ENCODE assay signal across 1 cellular context in the genomic region with DNA sequence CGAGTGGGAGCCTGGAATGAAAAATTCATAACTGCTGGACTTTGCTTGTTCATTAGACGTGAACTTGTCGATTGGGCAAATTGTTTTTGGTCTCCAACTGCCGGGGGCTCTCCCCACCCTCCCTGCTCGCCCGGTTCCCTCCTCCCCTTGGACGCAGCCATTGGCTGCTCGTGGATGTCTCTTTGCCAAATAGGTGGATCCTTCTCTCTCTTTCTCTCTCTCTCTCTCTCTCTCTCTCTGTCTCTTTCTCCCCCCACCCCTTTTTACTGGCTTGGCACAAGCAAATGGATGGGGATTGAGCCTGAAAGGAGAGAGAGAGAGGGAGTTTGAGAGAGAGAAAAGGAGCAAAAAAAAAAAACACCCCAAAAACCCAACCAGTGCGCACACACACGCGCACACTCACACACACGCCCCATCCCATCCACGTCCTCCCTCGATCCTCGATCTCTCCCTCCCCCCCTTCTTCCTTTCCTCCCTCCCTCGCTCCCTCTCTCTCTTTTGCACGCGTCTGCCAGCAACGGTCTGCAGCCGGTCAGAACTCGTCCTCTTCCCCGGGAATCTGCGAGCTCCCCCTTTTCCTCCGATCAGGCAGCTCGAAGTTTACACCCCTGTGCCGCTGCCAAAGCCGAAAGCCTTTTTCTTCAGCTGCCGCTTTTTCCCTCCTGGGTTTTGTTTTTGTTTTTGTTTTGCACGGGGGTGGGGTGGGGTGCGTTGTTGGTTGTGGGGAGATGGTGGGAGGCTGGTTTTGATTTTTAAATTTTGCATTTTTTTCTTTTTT.
TF ChIP-seq lines count a peak whose summit lies in the region.

No MANE protein-coding gene starts in this region.

TF ChIP-seq in HepG2, 621 proteins besides CTCF, POLR2A, EP300 and RAD21 (continues in another document):
- TF ChIP-seq, protein P1, sequence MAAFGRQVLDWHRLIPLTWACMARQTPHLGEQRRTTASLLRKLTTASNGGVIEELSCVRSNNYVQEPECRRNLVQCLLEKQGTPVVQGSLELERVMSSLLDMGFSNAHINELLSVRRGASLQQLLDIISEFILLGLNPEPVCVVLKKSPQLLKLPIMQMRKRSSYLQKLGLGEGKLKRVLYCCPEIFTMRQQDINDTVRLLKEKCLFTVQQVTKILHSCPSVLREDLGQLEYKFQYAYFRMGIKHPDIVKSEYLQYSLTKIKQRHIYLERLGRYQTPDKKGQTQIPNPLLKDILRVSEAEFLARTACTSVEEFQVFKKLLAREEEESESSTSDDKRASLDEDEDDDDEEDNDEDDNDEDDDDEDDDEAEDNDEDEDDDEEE (CRISPR knock-in tag; IDR thresholded peaks at IDR 0.05): 0 out of 2 replicates have a peak, but pooled peaks have one; percentile 35
- TF ChIP-seq ZSCAN21 (CRISPR knock-in tag; IDR thresholded peaks at IDR 0.05; ENCODE audit: borderline replicate concordance) (no peak), ZFP37 (CRISPR knock-in tag; IDR thresholded peaks at IDR 0.05; ENCODE audit: borderline replicate concordance) (no peak), KDM5B (CRISPR knock-in tag; IDR thresholded peaks at IDR 0.05; ENCODE audit: borderline replicate concordance) (peak; percentile 30; the same call in 1 of the 2 replicates), SRSF9 (IDR thresholded peaks at IDR 0.05; ENCODE audit: borderline replicate concordance, insufficient read depth, low read depth, low read length, poor library complexity, severe bottlenecking) (no peak), TCF12 (IDR thresholded peaks at IDR 0.05) (no peak), TCF12 (CRISPR knock-in tag; IDR thresholded peaks at IDR 0.05) (no peak), HDAC6 (IDR thresholded peaks at IDR 0.05; ENCODE audit: low read depth, low read length) (no peak), ZFP82 (CRISPR knock-in tag; IDR thresholded peaks at IDR 0.05; ENCODE audit: borderline replicate concordance) (no peak), SIN3B (IDR thresholded peaks at IDR 0.05; ENCODE audit: low read length) (no peak), HOXA5 (CRISPR knock-in tag; IDR thresholded peaks at IDR 0.05) (no peak), ZBTB21 (CRISPR knock-in tag; IDR thresholded peaks at IDR 0.05) (no peak), POLR2AphosphoS5 (IDR thresholded peaks at IDR 0.05; ENCODE audit: low read depth, low read length) (no peak; the same call in 1 of the 2 replicates), HOXA7 (CRISPR knock-in tag; IDR thresholded peaks at IDR 0.05) (no peak), MIXL1 (CRISPR knock-in tag; IDR thresholded peaks at IDR 0.05) (peak; percentile 40; the same call in 1 of the 2 replicates), HIVEP1 (CRISPR knock-in tag; IDR thresholded peaks at IDR 0.05) (no peak), MZF1 (CRISPR knock-in tag; IDR thresholded peaks at IDR 0.05; ENCODE audit: borderline replicate concordance) (no peak), ZMAT3 (CRISPR knock-in tag; conservative IDR thresholded peaks at IDR 0.05) (no peak; the same call in 1 of the 2 replicates), YEATS2 (CRISPR knock-in tag; IDR thresholded peaks at IDR 0.05; ENCODE audit: borderline replicate concordance) (no peak), ZNF143 (CRISPR knock-in tag; IDR thresholded peaks at IDR 0.05) (no peak), NCOA1 (CRISPR knock-in tag; IDR thresholded peaks at IDR 0.05) (no peak), ZNF331 (CRISPR knock-in tag; IDR thresholded peaks at IDR 0.05) (no peak), MEIS1 (CRISPR knock-in tag; IDR thresholded peaks at IDR 0.05; ENCODE audit: borderline replicate concordance) (no peak), ZNF350 (CRISPR knock-in tag; IDR thresholded peaks at IDR 0.05; ENCODE audit: borderline replicate concordance, low read depth) (0 out of 2 replicates have a peak, but pooled peaks have one; percentile 45), ZNF781 (CRISPR knock-in tag; IDR thresholded peaks at IDR 0.05; ENCODE audit: borderline replicate concordance, not compliant biosample characterization) (no peak), ZNF550 (CRISPR knock-in tag; IDR thresholded peaks at IDR 0.05; ENCODE audit: borderline replicate concordance) (no peak), NONO (IDR thresholded peaks at IDR 0.05) (no peak), NONO (CRISPR knock-in tag; conservative IDR thresholded peaks at IDR 0.05) (no peak), ZNF589 (CRISPR knock-in tag; conservative IDR thresholded peaks at IDR 0.05) (no peak), ZNF557 (CRISPR knock-in tag; IDR thresholded peaks at IDR 0.05) (no peak), RORA (CRISPR knock-in tag; IDR thresholded peaks at IDR 0.05) (no peak), ZNF570 (CRISPR knock-in tag; IDR thresholded peaks at IDR 0.05; ENCODE audit: borderline replicate concordance) (no peak), ATRX (CRISPR knock-in tag; IDR thresholded peaks at IDR 0.05; ENCODE audit: borderline replicate concordance) (no peak), ATF1 (CRISPR knock-in tag; IDR thresholded peaks at IDR 0.05) (no peak), JARID2 (CRISPR knock-in tag; IDR thresholded peaks at IDR 0.05; ENCODE audit: insufficient replicate concordance) (no peak), ZSCAN20 (CRISPR knock-in tag; IDR thresholded peaks at IDR 0.05; ENCODE audit: borderline replicate concordance) (no peak), ZZZ3 (CRISPR knock-in tag; IDR thresholded peaks at IDR 0.05; ENCODE audit: borderline replicate concordance) (no peak), GATA4 (IDR thresholded peaks at IDR 0.05; ENCODE audit: borderline replicate concordance, low read depth) (peak; percentile 44; the same call in 1 of the 2 replicates), ZNF354B (CRISPR knock-in tag; IDR thresholded peaks at IDR 0.05) (no peak), RBM39 (IDR thresholded peaks at IDR 0.05; ENCODE audit: low read depth, low read length, poor library complexity, severe bottlenecking) (peak; percentile 67), ZNF674 (CRISPR knock-in tag; IDR thresholded peaks at IDR 0.05; ENCODE audit: low read depth) (no peak)
- TF ChIP-seq, protein P2, sequence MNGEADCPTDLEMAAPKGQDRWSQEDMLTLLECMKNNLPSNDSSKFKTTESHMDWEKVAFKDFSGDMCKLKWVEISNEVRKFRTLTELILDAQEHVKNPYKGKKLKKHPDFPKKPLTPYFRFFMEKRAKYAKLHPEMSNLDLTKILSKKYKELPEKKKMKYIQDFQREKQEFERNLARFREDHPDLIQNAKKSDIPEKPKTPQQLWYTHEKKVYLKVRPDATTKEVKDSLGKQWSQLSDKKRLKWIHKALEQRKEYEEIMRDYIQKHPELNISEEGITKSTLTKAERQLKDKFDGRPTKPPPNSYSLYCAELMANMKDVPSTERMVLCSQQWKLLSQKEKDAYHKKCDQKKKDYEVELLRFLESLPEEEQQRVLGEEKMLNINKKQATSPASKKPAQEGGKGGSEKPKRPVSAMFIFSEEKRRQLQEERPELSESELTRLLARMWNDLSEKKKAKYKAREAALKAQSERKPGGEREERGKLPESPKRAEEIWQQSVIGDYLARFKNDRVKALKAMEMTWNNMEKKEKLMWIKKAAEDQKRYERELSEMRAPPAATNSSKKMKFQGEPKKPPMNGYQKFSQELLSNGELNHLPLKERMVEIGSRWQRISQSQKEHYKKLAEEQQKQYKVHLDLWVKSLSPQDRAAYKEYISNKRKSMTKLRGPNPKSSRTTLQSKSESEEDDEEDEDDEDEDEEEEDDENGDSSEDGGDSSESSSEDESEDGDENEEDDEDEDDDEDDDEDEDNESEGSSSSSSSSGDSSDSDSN (CRISPR knock-in tag; IDR thresholded peaks at IDR 0.05): peak; percentile 50
- TF ChIP-seq, protein P3, sequence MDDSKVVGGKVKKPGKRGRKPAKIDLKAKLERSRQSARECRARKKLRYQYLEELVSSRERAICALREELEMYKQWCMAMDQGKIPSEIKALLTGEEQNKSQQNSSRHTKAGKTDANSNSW (CRISPR knock-in tag; IDR thresholded peaks at IDR 0.05; ENCODE audit: borderline replicate concordance): no peak
- TF ChIP-seq, protein P4, sequence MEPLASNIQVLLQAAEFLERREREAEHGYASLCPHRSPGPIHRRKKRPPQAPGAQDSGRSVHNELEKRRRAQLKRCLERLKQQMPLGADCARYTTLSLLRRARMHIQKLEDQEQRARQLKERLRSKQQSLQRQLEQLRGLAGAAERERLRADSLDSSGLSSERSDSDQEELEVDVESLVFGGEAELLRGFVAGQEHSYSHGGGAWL (CRISPR knock-in tag; IDR thresholded peaks at IDR 0.05): no peak
- TF ChIP-seq, protein P5, sequence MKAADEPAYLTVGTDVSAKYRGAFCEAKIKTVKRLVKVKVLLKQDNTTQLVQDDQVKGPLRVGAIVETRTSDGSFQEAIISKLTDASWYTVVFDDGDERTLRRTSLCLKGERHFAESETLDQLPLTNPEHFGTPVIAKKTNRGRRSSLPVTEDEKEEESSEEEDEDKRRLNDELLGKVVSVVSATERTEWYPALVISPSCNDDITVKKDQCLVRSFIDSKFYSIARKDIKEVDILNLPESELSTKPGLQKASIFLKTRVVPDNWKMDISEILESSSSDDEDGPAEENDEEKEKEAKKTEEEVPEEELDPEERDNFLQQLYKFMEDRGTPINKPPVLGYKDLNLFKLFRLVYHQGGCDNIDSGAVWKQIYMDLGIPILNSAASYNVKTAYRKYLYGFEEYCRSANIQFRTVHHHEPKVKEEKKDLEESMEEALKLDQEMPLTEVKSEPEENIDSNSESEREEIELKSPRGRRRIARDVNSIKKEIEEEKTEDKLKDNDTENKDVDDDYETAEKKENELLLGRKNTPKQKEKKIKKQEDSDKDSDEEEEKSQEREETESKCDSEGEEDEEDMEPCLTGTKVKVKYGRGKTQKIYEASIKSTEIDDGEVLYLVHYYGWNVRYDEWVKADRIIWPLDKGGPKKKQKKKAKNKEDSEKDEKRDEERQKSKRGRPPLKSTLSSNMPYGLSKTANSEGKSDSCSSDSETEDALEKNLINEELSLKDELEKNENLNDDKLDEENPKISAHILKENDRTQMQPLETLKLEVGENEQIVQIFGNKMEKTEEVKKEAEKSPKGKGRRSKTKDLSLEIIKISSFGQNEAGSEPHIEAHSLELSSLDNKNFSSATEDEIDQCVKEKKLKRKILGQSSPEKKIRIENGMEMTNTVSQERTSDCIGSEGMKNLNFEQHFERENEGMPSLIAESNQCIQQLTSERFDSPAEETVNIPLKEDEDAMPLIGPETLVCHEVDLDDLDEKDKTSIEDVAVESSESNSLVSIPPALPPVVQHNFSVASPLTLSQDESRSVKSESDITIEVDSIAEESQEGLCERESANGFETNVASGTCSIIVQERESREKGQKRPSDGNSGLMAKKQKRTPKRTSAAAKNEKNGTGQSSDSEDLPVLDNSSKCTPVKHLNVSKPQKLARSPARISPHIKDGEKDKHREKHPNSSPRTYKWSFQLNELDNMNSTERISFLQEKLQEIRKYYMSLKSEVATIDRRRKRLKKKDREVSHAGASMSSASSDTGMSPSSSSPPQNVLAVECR (CRISPR knock-in tag; IDR thresholded peaks at IDR 0.05; ENCODE audit: borderline replicate concordance): peak; percentile 56; the same call in 1 of the 2 replicates
- TF ChIP-seq, protein P6, sequence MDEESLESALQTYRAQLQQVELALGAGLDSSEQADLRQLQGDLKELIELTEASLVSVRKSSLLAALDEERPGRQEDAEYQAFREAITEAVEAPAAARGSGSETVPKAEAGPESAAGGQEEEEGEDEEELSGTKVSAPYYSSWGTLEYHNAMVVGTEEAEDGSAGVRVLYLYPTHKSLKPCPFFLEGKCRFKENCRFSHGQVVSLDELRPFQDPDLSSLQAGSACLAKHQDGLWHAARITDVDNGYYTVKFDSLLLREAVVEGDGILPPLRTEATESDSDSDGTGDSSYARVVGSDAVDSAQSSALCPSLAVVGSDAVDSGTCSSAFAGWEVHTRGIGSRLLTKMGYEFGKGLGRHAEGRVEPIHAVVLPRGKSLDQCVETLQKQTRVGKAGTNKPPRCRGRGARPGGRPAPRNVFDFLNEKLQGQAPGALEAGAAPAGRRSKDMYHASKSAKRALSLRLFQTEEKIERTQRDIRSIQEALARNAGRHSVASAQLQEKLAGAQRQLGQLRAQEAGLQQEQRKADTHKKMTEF (CRISPR knock-in tag; IDR thresholded peaks at IDR 0.05): peak; percentile 38; the same call in 1 of the 2 replicates
- TF ChIP-seq, protein P7, sequence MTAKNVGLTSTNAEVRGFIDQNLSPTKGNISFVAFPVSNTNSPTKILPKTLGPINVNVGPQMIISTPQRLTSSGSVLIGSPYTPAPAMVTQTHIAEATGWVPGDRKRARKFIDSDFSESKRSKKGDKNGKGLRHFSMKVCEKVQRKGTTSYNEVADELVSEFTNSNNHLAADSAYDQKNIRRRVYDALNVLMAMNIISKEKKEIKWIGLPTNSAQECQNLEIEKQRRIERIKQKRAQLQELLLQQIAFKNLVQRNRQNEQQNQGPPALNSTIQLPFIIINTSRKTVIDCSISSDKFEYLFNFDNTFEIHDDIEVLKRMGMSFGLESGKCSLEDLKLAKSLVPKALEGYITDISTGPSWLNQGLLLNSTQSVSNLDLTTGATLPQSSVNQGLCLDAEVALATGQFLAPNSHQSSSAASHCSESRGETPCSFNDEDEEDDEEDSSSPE (CRISPR knock-in tag; IDR thresholded peaks at IDR 0.05): peak; percentile 46
- TF ChIP-seq, protein P8, sequence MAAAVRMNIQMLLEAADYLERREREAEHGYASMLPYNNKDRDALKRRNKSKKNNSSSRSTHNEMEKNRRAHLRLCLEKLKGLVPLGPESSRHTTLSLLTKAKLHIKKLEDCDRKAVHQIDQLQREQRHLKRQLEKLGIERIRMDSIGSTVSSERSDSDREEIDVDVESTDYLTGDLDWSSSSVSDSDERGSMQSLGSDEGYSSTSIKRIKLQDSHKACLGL (CRISPR knock-in tag; IDR thresholded peaks at IDR 0.05): 0 out of 2 replicates have a peak, but pooled peaks have one; percentile 30
- TF ChIP-seq, protein P9, sequence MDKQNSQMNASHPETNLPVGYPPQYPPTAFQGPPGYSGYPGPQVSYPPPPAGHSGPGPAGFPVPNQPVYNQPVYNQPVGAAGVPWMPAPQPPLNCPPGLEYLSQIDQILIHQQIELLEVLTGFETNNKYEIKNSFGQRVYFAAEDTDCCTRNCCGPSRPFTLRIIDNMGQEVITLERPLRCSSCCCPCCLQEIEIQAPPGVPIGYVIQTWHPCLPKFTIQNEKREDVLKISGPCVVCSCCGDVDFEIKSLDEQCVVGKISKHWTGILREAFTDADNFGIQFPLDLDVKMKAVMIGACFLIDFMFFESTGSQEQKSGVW (CRISPR knock-in tag; IDR thresholded peaks at IDR 0.05; ENCODE audit: borderline replicate concordance): no peak
- TF ChIP-seq, protein P10, sequence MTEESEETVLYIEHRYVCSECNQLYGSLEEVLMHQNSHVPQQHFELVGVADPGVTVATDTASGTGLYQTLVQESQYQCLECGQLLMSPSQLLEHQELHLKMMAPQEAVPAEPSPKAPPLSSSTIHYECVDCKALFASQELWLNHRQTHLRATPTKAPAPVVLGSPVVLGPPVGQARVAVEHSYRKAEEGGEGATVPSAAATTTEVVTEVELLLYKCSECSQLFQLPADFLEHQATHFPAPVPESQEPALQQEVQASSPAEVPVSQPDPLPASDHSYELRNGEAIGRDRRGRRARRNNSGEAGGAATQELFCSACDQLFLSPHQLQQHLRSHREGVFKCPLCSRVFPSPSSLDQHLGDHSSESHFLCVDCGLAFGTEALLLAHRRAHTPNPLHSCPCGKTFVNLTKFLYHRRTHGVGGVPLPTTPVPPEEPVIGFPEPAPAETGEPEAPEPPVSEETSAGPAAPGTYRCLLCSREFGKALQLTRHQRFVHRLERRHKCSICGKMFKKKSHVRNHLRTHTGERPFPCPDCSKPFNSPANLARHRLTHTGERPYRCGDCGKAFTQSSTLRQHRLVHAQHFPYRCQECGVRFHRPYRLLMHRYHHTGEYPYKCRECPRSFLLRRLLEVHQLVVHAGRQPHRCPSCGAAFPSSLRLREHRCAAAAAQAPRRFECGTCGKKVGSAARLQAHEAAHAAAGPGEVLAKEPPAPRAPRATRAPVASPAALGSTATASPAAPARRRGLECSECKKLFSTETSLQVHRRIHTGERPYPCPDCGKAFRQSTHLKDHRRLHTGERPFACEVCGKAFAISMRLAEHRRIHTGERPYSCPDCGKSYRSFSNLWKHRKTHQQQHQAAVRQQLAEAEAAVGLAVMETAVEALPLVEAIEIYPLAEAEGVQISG (CRISPR knock-in tag; IDR thresholded peaks at IDR 0.05): no peak; the same call in 1 of the 2 replicates
